9 cellular contexts compared by ENCODE assay signal in genomic region chr12:71694099-71694820, GRCh38. TPM values are rescaled to one million over a fixed set of nuclear protein-coding genes. Genes with fewer than 3 reads are reported as not detected.
DNase-seq lines count a peak whose midpoint lies in the region; ATAC-seq and TF ChIP-seq lines count a peak whose summit lies in the region.
"Had no signal": no experiment of that assay in that cellular context is flagged by ENCODE, and none has a peak within 500 bp of the region (broad histone marks: within the 10 kb centered on the region; RNA-seq: fewer than 3 reads in every experiment).

No MANE protein-coding gene starts in this region.

- no peak for TF ChIP-seq POLR2A in transverse colon (IDR thresholded peaks at IDR 0.05)

- no peaks in the 10 kb centered on the region for H3K27me3 ChIP-seq in mammary epithelial cell (ENCODE audit: insufficient read depth, low read length)
- H3K27me3 ChIP-seq in transverse colon: no peaks in the 10 kb centered on the region

- no peak for DNase-seq in activated T-cell treated with anti-CD3 and anti-CD28 coated beads, Interleukin-2, amount 50 U/mL, for 24 hours
- no peak for DNase-seq in activated T-cell treated with anti-CD3 and anti-CD28 coated beads, Interleukin-2, amount 50 U/mL, for 72 hours
- DNase-seq in mammary epithelial cell: peak; percentile 71
- peak; percentile 28 for DNase-seq in transverse colon
- no peak for DNase-seq in GM19240 (ENCODE audit: insufficient read length, low spot score)
- no peak for DNase-seq in GDM1 (lab: John Stamatoyannopoulos, UW)
- DNase-seq in 8988T: no peak
- DNase-seq: NCI-H1436 treated with DMSO at 0.1 percent for 48 hours had no signal

- ATAC-seq in activated T-cell treated with anti-CD3 and anti-CD28 coated beads, Interleukin-2, amount 50 U/mL, for 72 hours (replicated peaks in 1 of 2): no peak
- ATAC-seq in HG03108 (IDR thresholded peaks at IDR 0.05; ENCODE audit: unreplicated experiment): peak; percentile 82

- H3K27me3 Mint-ChIP-seq in activated T-cell treated with anti-CD3 and anti-CD28 coated beads, Interleukin-2, amount 50 U/mL, for 24 hours: no peaks in the 10 kb centered on the region
- H3K27me3 Mint-ChIP-seq in activated T-cell treated with anti-CD3 and anti-CD28 coated beads, Interleukin-2, amount 50 U/mL, for 72 hours (ENCODE audit: low read depth): no peaks in the 10 kb centered on the region

- CTCF ChIA-PET in mammary epithelial cell (lab: Charles Lee; ENCODE audit: low non-redundant PET): no interaction called here

- H3K27ac Mint-ChIP-seq in activated T-cell treated with anti-CD3 and anti-CD28 coated beads, Interleukin-2, amount 50 U/mL, for 24 hours: peak overlapping the region; percentile 72
- no peak overlapping the region for H3K27ac Mint-ChIP-seq in activated T-cell treated with anti-CD3 and anti-CD28 coated beads, Interleukin-2, amount 50 U/mL, for 72 hours

- intact Hi-C loops in mammary epithelial cell (cut with micrococcal nuclease) (no loop called here), transverse colon (cut with DNase I; ENCODE audit: low total_unique reads) (no loop called here)

- peak overlapping the region; percentile 22 for H2AFZ ChIP-seq in mammary epithelial cell (ENCODE audit: low read depth, low read length)

- H3K9me3 ChIP-seq in mammary epithelial cell (replicated peaks; ENCODE audit: insufficient read depth, low read length): no peaks in the 10 kb centered on the region
- no peaks in the 10 kb centered on the region for H3K9me3 ChIP-seq in transverse colon

- H3K4me3 ChIP-seq in mammary epithelial cell (replicated peaks in 1 of 3; ENCODE audit: insufficient read depth in 1 of 3, low read depth in 2 of 3, low read length in 3 of 3): no peak overlapping the region
- no peak overlapping the region for H3K4me3 ChIP-seq in transverse colon

- H3K4me1 ChIP-seq in mammary epithelial cell (ENCODE audit: insufficient read depth, low read length) (peaks cover 13% of the 10 kb centered on the region), transverse colon (peaks cover 0 to 60% (median 22%) of the 10 kb centered on the region in 4 donors)

- 100% methylated on average over 1 of the region's 1 CpG for WGBS in mammary epithelial cell (ENCODE audit: low coverage, missing lambda C conversion rate)
- WGBS in transverse colon (ENCODE audit: low coverage in 1 of 2), 2 donors: 80 to 100% methylated on average over 1 of the region's 1 CpG

- no TSS peak for BruUV-seq in mammary epithelial cell (replicated peaks; lab: Mats Ljungman, UMichigan)

- H4K20me1 ChIP-seq in mammary epithelial cell (ENCODE audit: insufficient read depth, low read length): no peaks in the 10 kb centered on the region

- peaks cover 12% of the 10 kb centered on the region for H3K4me1 Mint-ChIP-seq in activated T-cell treated with anti-CD3 and anti-CD28 coated beads, Interleukin-2, amount 50 U/mL, for 24 hours (ENCODE audit: low read depth)
- peaks cover 8% of the 10 kb centered on the region for H3K4me1 Mint-ChIP-seq in activated T-cell treated with anti-CD3 and anti-CD28 coated beads, Interleukin-2, amount 50 U/mL, for 72 hours (ENCODE audit: low read depth)

- peaks cover 2% of the 10 kb centered on the region for H3K79me2 ChIP-seq in mammary epithelial cell (ENCODE audit: insufficient read depth, low read length)

- H3K4me3 Mint-ChIP-seq in activated T-cell treated with anti-CD3 and anti-CD28 coated beads, Interleukin-2, amount 50 U/mL, for 24 hours: no peak overlapping the region
- H3K4me3 Mint-ChIP-seq in activated T-cell treated with anti-CD3 and anti-CD28 coated beads, Interleukin-2, amount 50 U/mL, for 72 hours: no peak overlapping the region

- in situ Hi-C loops in mammary epithelial cell (cut with MboI; ENCODE audit: low sequenced_read_pairs in 2 of 2) (loop anchor here in 1 of 2 donors (10.0 kb wide), 1 partner anchor 51 kb away; no protein-coding TSS in a partner anchor), transverse colon (cut with MboI; ENCODE audit: low pct_ligation_motif_present in 1 of 4, low pct_unique_long_range_greater_than_20kb in 1 of 4, low sequenced_read_pairs in 3 of 4) (no loop called here)

- no peak overlapping the region for H3K9ac ChIP-seq in mammary epithelial cell (ENCODE audit: insufficient read depth, low read length)

- no peak overlapping the region for H3K27ac ChIP-seq in mammary epithelial cell (ENCODE audit: insufficient read depth, low read depth, low read length)
- peak overlapping the region; percentile 73 to 98 (median 88) for H3K27ac ChIP-seq in transverse colon

- H3K4me2 ChIP-seq in mammary epithelial cell (ENCODE audit: insufficient read depth, low read depth, low read length): peak overlapping the region; percentile 60

- H3K9me3 Mint-ChIP-seq in activated T-cell treated with anti-CD3 and anti-CD28 coated beads, Interleukin-2, amount 50 U/mL, for 24 hours: no peaks in the 10 kb centered on the region
- no peaks in the 10 kb centered on the region for H3K9me3 Mint-ChIP-seq in activated T-cell treated with anti-CD3 and anti-CD28 coated beads, Interleukin-2, amount 50 U/mL, for 72 hours

- H3K36me3 Mint-ChIP-seq in activated T-cell treated with anti-CD3 and anti-CD28 coated beads, Interleukin-2, amount 50 U/mL, for 24 hours (ENCODE audit: low read depth): peaks cover 30% of the 10 kb centered on the region
- H3K36me3 Mint-ChIP-seq in activated T-cell treated with anti-CD3 and anti-CD28 coated beads, Interleukin-2, amount 50 U/mL, for 72 hours (ENCODE audit: insufficient read depth in 2 of 2): peaks cover 2 to 3% of the 10 kb centered on the region in 2 donors

- dilution Hi-C loops in mammary epithelial cell (cut with HindIII; ENCODE audit: low sequenced_read_pairs): no loop called here

- TF ChIP-seq EP300 in transverse colon (IDR thresholded peaks at IDR 0.05; ENCODE audit: low read depth): no peak

- TF ChIP-seq CTCF in mammary epithelial cell (conservative IDR thresholded peaks at IDR 0.05 in 1 of 2, IDR thresholded peaks at IDR 0.05 in 1 of 2; ENCODE audit: extremely low read depth in 1 of 2, insufficient read depth in 1 of 2, low read depth in 1 of 2, low read length in 2 of 2) (no peak), transverse colon (IDR thresholded peaks at IDR 0.05) (no peak)

- H3K36me3 ChIP-seq in mammary epithelial cell (ENCODE audit: insufficient read depth, low read length) (peaks cover 2% of the 10 kb centered on the region), transverse colon (peaks cover 0 to 22% (median 6%) of the 10 kb centered on the region in 4 donors)

RNA-seq across cellular contexts. Expression of gene TMEM19, which starts 8.4 kb away (rescaled TPM):
- 10 to 100 TPM; 15.0 to 18.5 TPM for total RNA-seq in activated T-cell treated with anti-CD3 and anti-CD28 coated beads, Interleukin-2, amount 50 U/mL, for 72 hours
- total RNA-seq in mammary epithelial cell: 10 to 100 TPM; 22.1 to 41.7 TPM
- polyA plus RNA-seq in mammary epithelial cell: 23.6 TPM
- polyA minus RNA-seq in mammary epithelial cell: 21.6 TPM
- total RNA-seq in transverse colon: 10 to 100 TPM in 2 of 4 donors, 1 to 10 TPM in 2; 7.9 to 41.1 (median 20.4) TPM

RNA-seq across cellular contexts. Expression of gene THAP2, which starts 30.2 kb away (rescaled TPM):
- total RNA-seq in activated T-cell treated with anti-CD3 and anti-CD28 coated beads, Interleukin-2, amount 50 U/mL, for 72 hours: 10 to 100 TPM; 13.8 to 15.1 TPM
- 1 to 10 TPM; 3.8 to 5.5 TPM for total RNA-seq in mammary epithelial cell
- 1.1 TPM for polyA plus RNA-seq in mammary epithelial cell
- not detected for polyA minus RNA-seq in mammary epithelial cell
- total RNA-seq in transverse colon: 1 to 10 TPM in 3 of 4 donors, not detected in 1; 2.8 to 3.5 (median 3.3) TPM

RNA-seq across cellular contexts. Expression of gene ZFC3H1, which starts 30.6 kb away (rescaled TPM):
- total RNA-seq in activated T-cell treated with anti-CD3 and anti-CD28 coated beads, Interleukin-2, amount 50 U/mL, for 72 hours: 10 to 100 TPM; 87.7 to 98.7 TPM
- total RNA-seq in mammary epithelial cell: 10 to 100 TPM; 31.2 to 50.2 TPM
- polyA plus RNA-seq in mammary epithelial cell: 13.6 TPM
- 12.2 TPM for polyA minus RNA-seq in mammary epithelial cell
- total RNA-seq in transverse colon: 100 to 1,000 TPM in 2 of 4 donors, 10 to 100 TPM in 2; 61.9 to 141 (median 91.6) TPM

Comparison
In these comparisons a context has a peak if more than half of its experiments do, and no peak if none do; other contexts are left out.
1. DNase-seq: peak in mammary epithelial cell (single experiment) and transverse colon (single experiment); none in activated T-cell treated with anti-CD3 and anti-CD28 coated beads, Interleukin-2, amount 50 U/mL, for 24 hours (single experiment), activated T-cell treated with anti-CD3 and anti-CD28 coated beads, Interleukin-2, amount 50 U/mL, for 72 hours (0 of 2), GM19240 (single experiment), GDM1 (single experiment) and 8988T (single experiment).